1 cellular context compared by ENCODE assay signal in the genomic region with DNA sequence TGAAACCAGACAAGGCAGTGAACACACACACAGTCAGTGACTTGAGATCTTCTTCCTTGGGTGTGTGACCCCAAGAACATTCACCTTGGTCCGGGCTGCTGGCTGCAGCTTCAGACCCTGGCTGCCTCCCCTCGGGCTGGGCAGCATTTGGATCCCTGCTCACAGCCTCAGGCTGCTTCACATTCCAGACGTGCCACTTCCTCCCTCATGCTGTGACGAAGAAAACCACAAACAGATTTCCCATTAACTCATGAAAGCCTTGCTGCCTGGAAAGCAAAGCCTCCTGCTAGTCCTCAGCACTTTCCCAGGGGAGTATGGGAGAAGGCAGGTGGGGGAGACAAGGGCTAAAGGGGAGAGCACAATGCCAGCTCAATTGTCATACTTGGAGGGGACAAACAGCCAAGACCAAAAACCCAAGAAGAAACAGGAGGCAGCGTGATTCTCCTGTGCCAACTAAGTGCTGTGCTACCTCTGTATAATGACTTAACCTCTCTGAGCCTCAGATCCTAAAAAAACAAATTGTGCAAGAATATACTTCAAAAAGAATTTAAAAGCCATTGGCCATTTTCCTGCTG.
A peak's percentile ranks its signal among the peaks of the same experiment; 100 is the strongest.
TF ChIP-seq lines count a peak whose summit lies in the region.

No MANE protein-coding gene starts in this region.

TF ChIP-seq in WTC11, 78 proteins besides CTCF, POLR2A, EP300 and RAD21 (continued from another document):
- TF ChIP-seq, protein P1, sequence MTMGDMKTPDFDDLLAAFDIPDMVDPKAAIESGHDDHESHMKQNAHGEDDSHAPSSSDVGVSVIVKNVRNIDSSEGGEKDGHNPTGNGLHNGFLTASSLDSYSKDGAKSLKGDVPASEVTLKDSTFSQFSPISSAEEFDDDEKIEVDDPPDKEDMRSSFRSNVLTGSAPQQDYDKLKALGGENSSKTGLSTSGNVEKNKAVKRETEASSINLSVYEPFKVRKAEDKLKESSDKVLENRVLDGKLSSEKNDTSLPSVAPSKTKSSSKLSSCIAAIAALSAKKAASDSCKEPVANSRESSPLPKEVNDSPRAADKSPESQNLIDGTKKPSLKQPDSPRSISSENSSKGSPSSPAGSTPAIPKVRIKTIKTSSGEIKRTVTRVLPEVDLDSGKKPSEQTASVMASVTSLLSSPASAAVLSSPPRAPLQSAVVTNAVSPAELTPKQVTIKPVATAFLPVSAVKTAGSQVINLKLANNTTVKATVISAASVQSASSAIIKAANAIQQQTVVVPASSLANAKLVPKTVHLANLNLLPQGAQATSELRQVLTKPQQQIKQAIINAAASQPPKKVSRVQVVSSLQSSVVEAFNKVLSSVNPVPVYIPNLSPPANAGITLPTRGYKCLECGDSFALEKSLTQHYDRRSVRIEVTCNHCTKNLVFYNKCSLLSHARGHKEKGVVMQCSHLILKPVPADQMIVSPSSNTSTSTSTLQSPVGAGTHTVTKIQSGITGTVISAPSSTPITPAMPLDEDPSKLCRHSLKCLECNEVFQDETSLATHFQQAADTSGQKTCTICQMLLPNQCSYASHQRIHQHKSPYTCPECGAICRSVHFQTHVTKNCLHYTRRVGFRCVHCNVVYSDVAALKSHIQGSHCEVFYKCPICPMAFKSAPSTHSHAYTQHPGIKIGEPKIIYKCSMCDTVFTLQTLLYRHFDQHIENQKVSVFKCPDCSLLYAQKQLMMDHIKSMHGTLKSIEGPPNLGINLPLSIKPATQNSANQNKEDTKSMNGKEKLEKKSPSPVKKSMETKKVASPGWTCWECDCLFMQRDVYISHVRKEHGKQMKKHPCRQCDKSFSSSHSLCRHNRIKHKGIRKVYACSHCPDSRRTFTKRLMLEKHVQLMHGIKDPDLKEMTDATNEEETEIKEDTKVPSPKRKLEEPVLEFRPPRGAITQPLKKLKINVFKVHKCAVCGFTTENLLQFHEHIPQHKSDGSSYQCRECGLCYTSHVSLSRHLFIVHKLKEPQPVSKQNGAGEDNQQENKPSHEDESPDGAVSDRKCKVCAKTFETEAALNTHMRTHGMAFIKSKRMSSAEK (CRISPR knock-in tag; IDR thresholded peaks at IDR 0.05; ENCODE audit: borderline replicate concordance) = peak; percentile 62; the same call in 1 of the 2 replicates
- TF ChIP-seq TEAD4 (CRISPR knock-in tag; IDR thresholded peaks at IDR 0.05) (peak; percentile 77; the same call in 1 of the 2 replicates), ZNF232 (CRISPR knock-in tag; IDR thresholded peaks at IDR 0.05) (0 out of 2 replicates have a peak, but pooled peaks have one; percentile 63), ZNF671 (CRISPR knock-in tag; IDR thresholded peaks at IDR 0.05) (peak; percentile 58; the same call in 1 of the 2 replicates), ZNF423 (CRISPR knock-in tag; IDR thresholded peaks at IDR 0.05) (peak; percentile 98), ZNF396 (CRISPR knock-in tag; IDR thresholded peaks at IDR 0.05; ENCODE audit: borderline replicate concordance) (peak; percentile 78; the same call in 1 of the 2 replicates), ZNF317 (CRISPR knock-in tag; IDR thresholded peaks at IDR 0.05; ENCODE audit: borderline replicate concordance, low read depth) (no peak), CREB1 (CRISPR knock-in tag; IDR thresholded peaks at IDR 0.05) (0 out of 2 replicates have a peak, but pooled peaks have one; percentile 32), GTF2I (CRISPR knock-in tag; conservative IDR thresholded peaks at IDR 0.05) (peak; percentile 97), SMAD4 (CRISPR knock-in tag; IDR thresholded peaks at IDR 0.05) (no peak)
- TF ChIP-seq, protein P2, sequence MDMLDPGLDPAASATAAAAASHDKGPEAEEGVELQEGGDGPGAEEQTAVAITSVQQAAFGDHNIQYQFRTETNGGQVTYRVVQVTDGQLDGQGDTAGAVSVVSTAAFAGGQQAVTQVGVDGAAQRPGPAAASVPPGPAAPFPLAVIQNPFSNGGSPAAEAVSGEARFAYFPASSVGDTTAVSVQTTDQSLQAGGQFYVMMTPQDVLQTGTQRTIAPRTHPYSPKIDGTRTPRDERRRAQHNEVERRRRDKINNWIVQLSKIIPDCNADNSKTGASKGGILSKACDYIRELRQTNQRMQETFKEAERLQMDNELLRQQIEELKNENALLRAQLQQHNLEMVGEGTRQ (CRISPR knock-in tag; IDR thresholded peaks at IDR 0.05) = no peak; the same call in 1 of the 2 replicates
- TF ChIP-seq, protein P3, sequence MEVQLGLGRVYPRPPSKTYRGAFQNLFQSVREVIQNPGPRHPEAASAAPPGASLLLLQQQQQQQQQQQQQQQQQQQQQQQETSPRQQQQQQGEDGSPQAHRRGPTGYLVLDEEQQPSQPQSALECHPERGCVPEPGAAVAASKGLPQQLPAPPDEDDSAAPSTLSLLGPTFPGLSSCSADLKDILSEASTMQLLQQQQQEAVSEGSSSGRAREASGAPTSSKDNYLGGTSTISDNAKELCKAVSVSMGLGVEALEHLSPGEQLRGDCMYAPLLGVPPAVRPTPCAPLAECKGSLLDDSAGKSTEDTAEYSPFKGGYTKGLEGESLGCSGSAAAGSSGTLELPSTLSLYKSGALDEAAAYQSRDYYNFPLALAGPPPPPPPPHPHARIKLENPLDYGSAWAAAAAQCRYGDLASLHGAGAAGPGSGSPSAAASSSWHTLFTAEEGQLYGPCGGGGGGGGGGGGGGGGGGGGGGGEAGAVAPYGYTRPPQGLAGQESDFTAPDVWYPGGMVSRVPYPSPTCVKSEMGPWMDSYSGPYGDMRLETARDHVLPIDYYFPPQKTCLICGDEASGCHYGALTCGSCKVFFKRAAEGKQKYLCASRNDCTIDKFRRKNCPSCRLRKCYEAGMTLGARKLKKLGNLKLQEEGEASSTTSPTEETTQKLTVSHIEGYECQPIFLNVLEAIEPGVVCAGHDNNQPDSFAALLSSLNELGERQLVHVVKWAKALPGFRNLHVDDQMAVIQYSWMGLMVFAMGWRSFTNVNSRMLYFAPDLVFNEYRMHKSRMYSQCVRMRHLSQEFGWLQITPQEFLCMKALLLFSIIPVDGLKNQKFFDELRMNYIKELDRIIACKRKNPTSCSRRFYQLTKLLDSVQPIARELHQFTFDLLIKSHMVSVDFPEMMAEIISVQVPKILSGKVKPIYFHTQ (CRISPR knock-in tag; IDR thresholded peaks at IDR 0.05) = peak; percentile 67
- TF ChIP-seq, protein P4, sequence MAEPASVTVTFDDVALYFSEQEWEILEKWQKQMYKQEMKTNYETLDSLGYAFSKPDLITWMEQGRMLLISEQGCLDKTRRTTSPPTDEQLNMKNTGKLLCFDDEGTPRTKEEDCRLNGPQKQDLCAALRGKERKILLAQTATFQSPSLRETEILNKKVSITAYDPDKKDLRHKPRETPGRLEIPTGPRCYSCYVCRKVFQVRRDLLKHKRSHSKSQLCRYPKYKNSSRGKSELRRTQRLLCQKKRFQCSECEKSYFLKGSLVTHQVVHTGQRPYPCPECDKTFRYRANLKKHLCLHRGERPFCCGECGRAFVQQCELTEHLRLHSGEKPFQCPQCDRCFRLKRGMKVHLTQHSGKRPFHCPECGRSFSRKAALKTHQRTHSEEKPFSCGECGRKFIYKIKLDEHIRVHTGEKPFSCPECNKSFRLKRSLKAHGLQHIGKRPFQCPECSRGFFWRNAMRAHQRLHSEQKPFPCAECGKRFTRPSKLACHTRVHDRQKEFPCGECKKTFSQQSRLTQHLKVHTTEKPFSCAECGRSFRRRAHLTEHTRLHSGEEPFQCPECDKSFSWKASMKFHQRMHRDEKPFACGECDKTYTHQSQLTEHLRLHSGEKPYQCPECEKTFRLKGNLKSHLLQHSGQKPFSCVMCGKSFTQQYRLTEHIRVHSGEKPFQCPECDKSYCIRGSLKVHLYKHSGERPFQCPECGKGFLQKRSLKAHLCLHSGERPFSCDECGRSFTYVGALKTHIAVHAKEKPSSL (CRISPR knock-in tag; conservative IDR thresholded peaks at IDR 0.05) = no peak
- TF ChIP-seq, protein P5, sequence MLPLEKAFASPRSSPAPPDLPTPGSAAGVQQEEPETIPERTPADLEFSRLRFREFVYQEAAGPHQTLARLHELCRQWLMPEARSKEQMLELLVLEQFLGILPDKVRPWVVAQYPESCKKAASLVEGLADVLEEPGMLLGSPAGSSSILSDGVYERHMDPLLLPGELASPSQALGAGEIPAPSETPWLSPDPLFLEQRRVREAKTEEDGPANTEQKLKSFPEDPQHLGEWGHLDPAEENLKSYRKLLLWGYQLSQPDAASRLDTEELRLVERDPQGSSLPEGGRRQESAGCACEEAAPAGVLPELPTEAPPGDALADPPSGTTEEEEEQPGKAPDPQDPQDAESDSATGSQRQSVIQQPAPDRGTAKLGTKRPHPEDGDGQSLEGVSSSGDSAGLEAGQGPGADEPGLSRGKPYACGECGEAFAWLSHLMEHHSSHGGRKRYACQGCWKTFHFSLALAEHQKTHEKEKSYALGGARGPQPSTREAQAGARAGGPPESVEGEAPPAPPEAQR (CRISPR knock-in tag; IDR thresholded peaks at IDR 0.05) = no peak
- TF ChIP-seq, protein P6, sequence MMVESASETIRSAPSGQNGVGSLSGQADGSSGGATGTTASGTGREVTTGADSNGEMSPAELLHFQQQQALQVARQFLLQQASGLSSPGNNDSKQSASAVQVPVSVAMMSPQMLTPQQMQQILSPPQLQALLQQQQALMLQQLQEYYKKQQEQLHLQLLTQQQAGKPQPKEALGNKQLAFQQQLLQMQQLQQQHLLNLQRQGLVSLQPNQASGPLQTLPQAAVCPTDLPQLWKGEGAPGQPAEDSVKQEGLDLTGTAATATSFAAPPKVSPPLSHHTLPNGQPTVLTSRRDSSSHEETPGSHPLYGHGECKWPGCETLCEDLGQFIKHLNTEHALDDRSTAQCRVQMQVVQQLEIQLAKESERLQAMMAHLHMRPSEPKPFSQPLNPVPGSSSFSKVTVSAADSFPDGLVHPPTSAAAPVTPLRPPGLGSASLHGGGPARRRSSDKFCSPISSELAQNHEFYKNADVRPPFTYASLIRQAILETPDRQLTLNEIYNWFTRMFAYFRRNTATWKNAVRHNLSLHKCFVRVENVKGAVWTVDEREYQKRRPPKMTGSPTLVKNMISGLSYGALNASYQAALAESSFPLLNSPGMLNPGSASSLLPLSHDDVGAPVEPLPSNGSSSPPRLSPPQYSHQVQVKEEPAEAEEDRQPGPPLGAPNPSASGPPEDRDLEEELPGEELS (CRISPR knock-in tag; IDR thresholded peaks at IDR 0.05) = peak; percentile 78; the same call in 1 of the 2 replicates
- TF ChIP-seq, protein P7, sequence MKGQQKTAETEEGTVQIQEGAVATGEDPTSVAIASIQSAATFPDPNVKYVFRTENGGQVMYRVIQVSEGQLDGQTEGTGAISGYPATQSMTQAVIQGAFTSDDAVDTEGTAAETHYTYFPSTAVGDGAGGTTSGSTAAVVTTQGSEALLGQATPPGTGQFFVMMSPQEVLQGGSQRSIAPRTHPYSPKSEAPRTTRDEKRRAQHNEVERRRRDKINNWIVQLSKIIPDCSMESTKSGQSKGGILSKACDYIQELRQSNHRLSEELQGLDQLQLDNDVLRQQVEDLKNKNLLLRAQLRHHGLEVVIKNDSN (CRISPR knock-in tag; IDR thresholded peaks at IDR 0.05) = no peak
- TF ChIP-seq, protein P8, sequence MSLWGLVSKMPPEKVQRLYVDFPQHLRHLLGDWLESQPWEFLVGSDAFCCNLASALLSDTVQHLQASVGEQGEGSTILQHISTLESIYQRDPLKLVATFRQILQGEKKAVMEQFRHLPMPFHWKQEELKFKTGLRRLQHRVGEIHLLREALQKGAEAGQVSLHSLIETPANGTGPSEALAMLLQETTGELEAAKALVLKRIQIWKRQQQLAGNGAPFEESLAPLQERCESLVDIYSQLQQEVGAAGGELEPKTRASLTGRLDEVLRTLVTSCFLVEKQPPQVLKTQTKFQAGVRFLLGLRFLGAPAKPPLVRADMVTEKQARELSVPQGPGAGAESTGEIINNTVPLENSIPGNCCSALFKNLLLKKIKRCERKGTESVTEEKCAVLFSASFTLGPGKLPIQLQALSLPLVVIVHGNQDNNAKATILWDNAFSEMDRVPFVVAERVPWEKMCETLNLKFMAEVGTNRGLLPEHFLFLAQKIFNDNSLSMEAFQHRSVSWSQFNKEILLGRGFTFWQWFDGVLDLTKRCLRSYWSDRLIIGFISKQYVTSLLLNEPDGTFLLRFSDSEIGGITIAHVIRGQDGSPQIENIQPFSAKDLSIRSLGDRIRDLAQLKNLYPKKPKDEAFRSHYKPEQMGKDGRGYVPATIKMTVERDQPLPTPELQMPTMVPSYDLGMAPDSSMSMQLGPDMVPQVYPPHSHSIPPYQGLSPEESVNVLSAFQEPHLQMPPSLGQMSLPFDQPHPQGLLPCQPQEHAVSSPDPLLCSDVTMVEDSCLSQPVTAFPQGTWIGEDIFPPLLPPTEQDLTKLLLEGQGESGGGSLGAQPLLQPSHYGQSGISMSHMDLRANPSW (CRISPR knock-in tag; conservative IDR thresholded peaks at IDR 0.05; ENCODE audit: low read depth) = 0 out of 2 replicates have a peak, but pooled peaks have one; percentile 59
